9 cellular contexts compared by ENCODE assay signal in the genomic region with DNA sequence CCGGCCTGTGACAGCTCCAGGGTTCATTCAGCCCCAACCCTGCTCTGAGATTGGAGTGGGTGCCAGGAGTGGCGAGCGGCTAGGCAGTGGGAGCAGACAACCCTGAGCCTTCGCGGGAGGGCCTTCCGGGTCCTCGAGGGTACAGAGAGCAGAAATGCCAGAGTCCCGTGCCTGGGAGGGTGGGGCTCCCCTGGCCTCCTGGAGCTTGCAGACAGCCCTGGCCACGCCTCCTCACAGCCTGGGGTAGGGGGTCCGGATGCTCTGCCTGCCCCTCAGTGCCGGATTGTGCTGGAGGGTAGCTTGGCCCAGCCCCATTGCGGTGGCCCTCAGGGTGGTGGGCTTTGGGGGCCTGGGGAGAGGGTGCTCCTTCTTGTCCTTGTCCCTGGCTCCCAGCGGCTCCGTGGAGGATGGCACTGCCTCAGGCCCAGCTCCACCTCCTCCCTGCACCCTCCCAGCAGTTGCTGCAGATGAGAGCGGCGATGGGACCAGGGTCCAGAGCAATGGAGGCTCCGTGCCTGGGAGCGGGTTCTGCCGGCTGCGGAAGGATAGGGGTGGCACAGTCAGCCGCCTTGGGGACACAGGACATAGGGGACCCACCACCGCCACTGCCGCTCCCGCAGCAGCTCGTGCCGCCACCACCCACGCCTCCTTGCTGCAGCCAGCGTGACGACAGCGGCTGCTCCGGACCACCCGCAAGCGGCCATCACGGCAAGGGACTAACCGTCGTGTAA. TPM values are rescaled to one million over a fixed set of nuclear protein-coding genes. Genes with fewer than 3 reads are reported as not detected.
DNase-seq lines count a peak whose midpoint lies in the region; ATAC-seq and TF ChIP-seq lines count a peak whose summit lies in the region.
"Had no signal": no experiment of that assay in that cellular context is flagged by ENCODE, and none has a peak within 500 bp of the region (broad histone marks: within the 10 kb centered on the region; RNA-seq: fewer than 3 reads in every experiment).

No MANE protein-coding gene starts in this region.

- H3K4me3 ChIP-seq in right lobe of liver (peak overlapping the region in 2 of 3 donors; percentile 16 to 24), transverse colon (peak overlapping the region; percentile 27 to 55 (median 38))
- H3K4me3 ChIP-seq: K562 had no signal

- no peaks in the 10 kb centered on the region for H3K36me3 Mint-ChIP-seq in MCF 10A (ENCODE audit: insufficient read depth, unreplicated experiment)

- no peaks in the 10 kb centered on the region for H3K9me3 ChIP-seq in right lobe of liver
- H3K9me3 ChIP-seq in transverse colon: no peaks in the 10 kb centered on the region

- WGBS in right lobe of liver (ENCODE audit: insufficient coverage, low coverage, low lambda C conversion rate, missing lambda C conversion rate): 0% methylated on average over 3 of the region's 36 CpGs
- WGBS in transverse colon (ENCODE audit: low coverage in 1 of 2), 2 donors: 0 to 9% methylated on average over 9 to 36 of the region's 36 CpGs

- TF ChIP-seq CTCF in MCF 10A (IDR thresholded peaks at IDR 0.05; ENCODE audit: unreplicated experiment) (no peak), right lobe of liver (IDR thresholded peaks at IDR 0.05) (no peak), transverse colon (IDR thresholded peaks at IDR 0.05) (peak in 1 of 5 experiments; percentile 24)

- H3K4me1 Mint-ChIP-seq in MCF 10A (ENCODE audit: insufficient read depth, unreplicated experiment): no peaks in the 10 kb centered on the region

- no peak overlapping the region for H3K27ac Mint-ChIP-seq in MCF 10A (ENCODE audit: low read depth, unreplicated experiment)

- no peaks in the 10 kb centered on the region for H3K27me3 Mint-ChIP-seq in MCF 10A (ENCODE audit: insufficient read depth, unreplicated experiment)

- intact Hi-C loops in MCF 10A (cut with micrococcal nuclease): no loop called here
- intact Hi-C loops in right lobe of liver (cut with DNase I): no loop called here
- intact Hi-C loops in transverse colon (cut with DNase I; ENCODE audit: low total_unique reads): loop anchor here (10.0 kb wide), 1 partner anchor 509 kb away; no protein-coding TSS in a partner anchor

- TF ChIP-seq EP300 in transverse colon (IDR thresholded peaks at IDR 0.05; ENCODE audit: low read depth): no peak

- in situ Hi-C loops in transverse colon (cut with MboI; ENCODE audit: low pct_ligation_motif_present in 1 of 4, low pct_unique_long_range_greater_than_20kb in 1 of 4, low sequenced_read_pairs in 3 of 4): loop anchor here in 2 of 4 donors (10.0 kb wide), 1 partner anchor 119 kb away; no protein-coding TSS in a partner anchor

- no peaks in the 10 kb centered on the region for H3K36me3 ChIP-seq in right lobe of liver
- no peaks in the 10 kb centered on the region for H3K36me3 ChIP-seq in transverse colon

- CTCF ChIA-PET in MCF 10A (lab: Yijun Ruan, JAX): interaction anchor here (0.7 to 1.8 kb wide), 3 partner anchors 48 to 201 kb away, joined by 4 to 6 read pairs (median 5); no protein-coding TSS in a partner anchor

- peak; percentile 61 for ATAC-seq in GM19043 (IDR thresholded peaks at IDR 0.05; ENCODE audit: low read depth, unreplicated experiment)
- ATAC-seq in HG03520 (IDR thresholded peaks at IDR 0.05; ENCODE audit: unreplicated experiment): peak; percentile 58
- ATAC-seq in right lobe of liver: peak; percentile 39 to 51 (median 46)

- no peaks in the 10 kb centered on the region for H3K9me3 Mint-ChIP-seq in MCF 10A (ENCODE audit: unreplicated experiment)

- H3K27ac ChIP-seq in right lobe of liver (no peak overlapping the region), transverse colon (peak overlapping the region in 2 of 4 donors; percentile 19 to 25)

- TF ChIP-seq POLR2A in right lobe of liver (IDR thresholded peaks at IDR 0.05): no peak
- peak; percentile 21 for TF ChIP-seq POLR2A in transverse colon (IDR thresholded peaks at IDR 0.05)

- POLR2A ChIA-PET in MCF 10A (lab: Yijun Ruan, JAX): interaction anchor here (0.6 kb wide), 1 partner anchor 300 kb away, joined by 3 read pairs; no protein-coding TSS in a partner anchor

- no TSS peak for BruUV-seq in MCF 10A (replicated peaks; lab: Mats Ljungman, UMichigan)

- H3K27me3 ChIP-seq in right lobe of liver (peaks cover 0 to 4% of the 10 kb centered on the region in 2 donors), transverse colon (peaks cover 8% of the 10 kb centered on the region)

- H3K4me3 Mint-ChIP-seq in MCF 10A (ENCODE audit: unreplicated experiment): peak overlapping the region; percentile 17

- DNase-seq in CD1c-positive myeloid dendritic cell (ENCODE audit: extremely low spot score) (peak; percentile 61), MCF 10A (ENCODE audit: unreplicated experiment) (no peak), right lobe of liver (peak in 1 of 3 donors; percentile 31), transverse colon (peak; percentile 61), NCI-H345 treated with DMSO at 0.1 percent for 48 hours (lab: John Stamatoyannopoulos, UW; ENCODE audit: unreplicated experiment) (no peak), NCI-H82 treated with DMSO at 0.1 percent for 48 hours (lab: John Stamatoyannopoulos, UW; ENCODE audit: unreplicated experiment) (no peak)

- H3K4me1 ChIP-seq in right lobe of liver (peaks cover 0 to 2% (median 0%) of the 10 kb centered on the region in 4 donors), transverse colon (peaks cover 0 to 20% (median 2%) of the 10 kb centered on the region in 4 donors)

RNA-seq across cellular contexts. Expression of gene OR10G7, which starts 34.9 kb away (rescaled TPM):
- total RNA-seq in MCF 10A (2022) (not detected in 2 replicates), right lobe of liver (not detected), transverse colon (not detected)
- total RNA-seq: K562 had no signal

RNA-seq across cellular contexts. Expression of gene VWA5A, which starts 39.2 kb away (rescaled TPM):
- 7.9 and 12.0 TPM in 2 replicates for total RNA-seq in MCF 10A (2022)
- 1 to 10 TPM; 3.5 to 9.0 (median 5.8) TPM for total RNA-seq in right lobe of liver
- total RNA-seq in transverse colon: 10 to 100 TPM; 10.1 to 72.5 (median 37.2) TPM

RNA-seq across cellular contexts. Expression of gene OR10G8, which starts 49.4 kb away (rescaled TPM):
- total RNA-seq in MCF 10A (2022): not detected in 2 replicates
- not detected for total RNA-seq in right lobe of liver
- total RNA-seq in transverse colon: 1 to 10 TPM in 1 of 4 donors, not detected in 3; 2.0 TPM
- total RNA-seq: K562 had no signal

RNA-seq across cellular contexts. Expression of gene OR10G9, which starts 53.2 kb away (rescaled TPM):
- total RNA-seq in MCF 10A (2022): not detected in 2 replicates
- total RNA-seq in right lobe of liver: not detected
- total RNA-seq in transverse colon: under 1 TPM in 1 of 4 donors, not detected in 3; 0.55 TPM
- total RNA-seq: K562 had no signal

Comparison
In these comparisons a context has a peak if more than half of its experiments do, and no peak if none do; other contexts are left out.
1. DNase-seq: peak in CD1c-positive myeloid dendritic cell (single experiment) and transverse colon (single experiment); none in MCF 10A (single experiment), NCI-H345 treated with DMSO at 0.1 percent for 48 hours (single experiment) and NCI-H82 treated with DMSO at 0.1 percent for 48 hours (single experiment).
2. Peak in every context shown above with its lines, with median percentiles within 50 percentile points of each other: ATAC-seq.